ENCODE assay signal across 16 cellular contexts in genomic region chr2:177235855-177236437, GRCh38. TPM values are rescaled to one million over a fixed set of nuclear protein-coding genes. Genes with fewer than 3 reads are reported as not detected.
DNase-seq lines count a peak whose midpoint lies in the region; ATAC-seq and TF ChIP-seq lines count a peak whose summit lies in the region.
"Had no signal": no experiment of that assay in that cellular context is flagged by ENCODE, and none has a peak within 500 bp of the region (broad histone marks: within the 10 kb centered on the region; RNA-seq: fewer than 3 reads in every experiment).

No MANE protein-coding gene starts in this region.

- no peak overlapping the region for H3K4me3 ChIP-seq in esophagus squamous epithelium
- H3K4me3 ChIP-seq: K562 had no signal

- H3K36me3 Mint-ChIP-seq in natural killer cell (peaks cover 6% of the 10 kb centered on the region), naive B cell (peaks cover 6 to 21% of the 10 kb centered on the region in 2 donors)
- H3K36me3 Mint-ChIP-seq in natural killer cell treated with Interleukin-12 subunit alpha and Interleukin-12 subunit beta and Interleukin-15 and Interleukin-18, amount 100 ng/mL, for 72 hours = peaks cover 18% of the 10 kb centered on the region
- H3K36me3 Mint-ChIP-seq in dendritic cell treated with granulocyte-macrophage colony-stimulating factor and Interleukin-4, amounts not matched to agents 40 ng/mL and 50 ng/mL, for 4 days (ENCODE audit: low read depth) = peaks cover 52% of the 10 kb centered on the region
- H3K36me3 Mint-ChIP-seq in stimulated activated naive B cell treated with anti-CD40 and anti-IgM and Interleukin-4, amounts not matched to agents 10 μg/mL and 1 μg/mL and 100 μg/mL, for 72 hours = peaks cover 24 to 39% of the 10 kb centered on the region in 2 donors

- no peaks in the 10 kb centered on the region for H3K27me3 ChIP-seq in esophagus squamous epithelium

- TF ChIP-seq CTCF in natural killer cell (IDR thresholded peaks at IDR 0.05) (no peak), esophagus squamous epithelium (IDR thresholded peaks at IDR 0.05) (no peak)

- H3K36me3 ChIP-seq in esophagus squamous epithelium = peaks cover 10 to 72% (median 25%) of the 10 kb centered on the region in 3 donors

- H3K9me3 Mint-ChIP-seq in natural killer cell (no peaks in the 10 kb centered on the region), naive B cell (no peaks in the 10 kb centered on the region)
- no peaks in the 10 kb centered on the region for H3K9me3 Mint-ChIP-seq in natural killer cell treated with Interleukin-12 subunit alpha and Interleukin-12 subunit beta and Interleukin-15 and Interleukin-18, amount 100 ng/mL, for 72 hours
- H3K9me3 Mint-ChIP-seq in dendritic cell treated with granulocyte-macrophage colony-stimulating factor and Interleukin-4, amounts not matched to agents 40 ng/mL and 50 ng/mL, for 4 days = no peaks in the 10 kb centered on the region
- no peaks in the 10 kb centered on the region for H3K9me3 Mint-ChIP-seq in stimulated activated naive B cell treated with anti-CD40 and anti-IgM and Interleukin-4, amounts not matched to agents 10 μg/mL and 1 μg/mL and 100 μg/mL, for 72 hours
- H3K9me3 Mint-ChIP-seq: activated naive CD4-positive, alpha-beta T cell treated with anti-CD3 and anti-CD28 coated beads, Interleukin-2, amount 50 U/mL, for 72 hours; H9 had no signal

- no peak for TF ChIP-seq POLR2A in esophagus squamous epithelium (IDR thresholded peaks at IDR 0.05)

- H3K27ac ChIP-seq in esophagus squamous epithelium = peak overlapping the region in 2 of 4 donors; percentile 3 to 89

- H3K4me1 Mint-ChIP-seq in natural killer cell = peaks cover 61 to 65% of the 10 kb centered on the region in 2 donors
- peaks cover 49 to 54% of the 10 kb centered on the region in 2 donors for H3K4me1 Mint-ChIP-seq in natural killer cell treated with Interleukin-12 subunit alpha and Interleukin-12 subunit beta and Interleukin-15 and Interleukin-18, amount 100 ng/mL, for 72 hours (ENCODE audit: low read depth in 2 of 2)
- H3K4me1 Mint-ChIP-seq in dendritic cell treated with granulocyte-macrophage colony-stimulating factor and Interleukin-4, amounts not matched to agents 40 ng/mL and 50 ng/mL, for 4 days (ENCODE audit: low read depth) = peaks cover 52% of the 10 kb centered on the region
- H3K4me1 Mint-ChIP-seq in naive B cell = peaks cover 27 to 46% (median 45%) of the 10 kb centered on the region in 3 donors
- H3K4me1 Mint-ChIP-seq in stimulated activated naive B cell treated with anti-CD40 and anti-IgM and Interleukin-4, amounts not matched to agents 10 μg/mL and 1 μg/mL and 100 μg/mL, for 72 hours = peaks cover 19 to 48% of the 10 kb centered on the region in 2 donors

- H3K27me3 Mint-ChIP-seq in natural killer cell (ENCODE audit: low read depth in 2 of 2) (no peaks in the 10 kb centered on the region), naive B cell (no peaks in the 10 kb centered on the region)
- H3K27me3 Mint-ChIP-seq in natural killer cell treated with Interleukin-12 subunit alpha and Interleukin-12 subunit beta and Interleukin-15 and Interleukin-18, amount 100 ng/mL, for 72 hours = no peaks in the 10 kb centered on the region
- no peaks in the 10 kb centered on the region for H3K27me3 Mint-ChIP-seq in dendritic cell treated with granulocyte-macrophage colony-stimulating factor and Interleukin-4, amounts not matched to agents 40 ng/mL and 50 ng/mL, for 4 days
- H3K27me3 Mint-ChIP-seq in stimulated activated naive B cell treated with anti-CD40 and anti-IgM and Interleukin-4, amounts not matched to agents 10 μg/mL and 1 μg/mL and 100 μg/mL, for 72 hours = no peaks in the 10 kb centered on the region

- ATAC-seq in natural killer cell = no peak
- no peak for ATAC-seq in natural killer cell treated with Interleukin-12 subunit alpha and Interleukin-12 subunit beta and Interleukin-15 and Interleukin-18, amount 100 ng/mL, for 72 hours
- ATAC-seq in naive B cell (ENCODE audit: low read depth in 2 of 2) = no peak
- ATAC-seq in stimulated activated naive B cell treated with anti-CD40 and anti-IgM and Interleukin-4, amounts not matched to agents 10 μg/mL and 1 μg/mL and 100 μg/mL, for 72 hours (replicated peaks) = no peak
- no peak for ATAC-seq in GM21737 (IDR thresholded peaks at IDR 0.05; ENCODE audit: unreplicated experiment)
- ATAC-seq: activated naive CD4-positive, alpha-beta T cell treated with anti-CD3 and anti-CD28 coated beads, Interleukin-2, amount 50 U/mL, for 72 hours had no signal

- H3K4me3 Mint-ChIP-seq in natural killer cell (peak overlapping the region; percentile 13), naive B cell (no peak overlapping the region)
- no peak overlapping the region for H3K4me3 Mint-ChIP-seq in natural killer cell treated with Interleukin-12 subunit alpha and Interleukin-12 subunit beta and Interleukin-15 and Interleukin-18, amount 100 ng/mL, for 72 hours
- no peak overlapping the region for H3K4me3 Mint-ChIP-seq in dendritic cell treated with granulocyte-macrophage colony-stimulating factor and Interleukin-4, amounts not matched to agents 40 ng/mL and 50 ng/mL, for 4 days
- H3K4me3 Mint-ChIP-seq in stimulated activated naive B cell treated with anti-CD40 and anti-IgM and Interleukin-4, amounts not matched to agents 10 μg/mL and 1 μg/mL and 100 μg/mL, for 72 hours = no peak overlapping the region
- H3K4me3 Mint-ChIP-seq: H9 had no signal

- DNase-seq in natural killer cell (no peak), naive B cell (no peak), esophagus squamous epithelium (lab: John Stamatoyannopoulos, UW) (no peak), NCI-H1930 (lab: John Stamatoyannopoulos, UW) (no peak)
- no peak for DNase-seq in natural killer cell treated with Interleukin-12 subunit alpha and Interleukin-12 subunit beta and Interleukin-15 and Interleukin-18, amount 100 ng/mL, for 72 hours (ENCODE audit: low spot score)
- no peak for DNase-seq in stimulated activated naive B cell treated with anti-CD40 and anti-IgM and Interleukin-4, amounts not matched to agents 10 μg/mL and 1 μg/mL and 100 μg/mL, for 72 hours
- DNase-seq: DMS79; H9; NCI-H1417 treated with DMSO at 0.1 percent for 48 hours; retina; SK-N-SH; stimulated activated CD4-positive, alpha-beta T cell treated with anti-CD3 and anti-CD28 coated beads, Interleukin-4, amount 100 ng/mL, for 24 hours had no signal

- H3K4me1 ChIP-seq in esophagus squamous epithelium = peaks cover 17 to 99% (median 40%) of the 10 kb centered on the region in 3 donors

- WGBS in esophagus squamous epithelium, 2 donors = 73 to 79% methylated on average over 5 to 6 of the region's 6 CpGs

- no peaks in the 10 kb centered on the region for H3K9me3 ChIP-seq in esophagus squamous epithelium
- H3K9me3 ChIP-seq: SK-N-SH had no signal

- peak overlapping the region; percentile 83 to 91 for H3K27ac Mint-ChIP-seq in natural killer cell
- H3K27ac Mint-ChIP-seq in natural killer cell treated with Interleukin-12 subunit alpha and Interleukin-12 subunit beta and Interleukin-15 and Interleukin-18, amount 100 ng/mL, for 72 hours = peak overlapping the region in 1 of 2 donors; percentile 72
- H3K27ac Mint-ChIP-seq in dendritic cell treated with granulocyte-macrophage colony-stimulating factor and Interleukin-4, amounts not matched to agents 40 ng/mL and 50 ng/mL, for 4 days = peak overlapping the region; percentile 72
- peak overlapping the region in 5 of 6 donors; percentile 37 to 90 (median 71) for H3K27ac Mint-ChIP-seq in naive B cell
- H3K27ac Mint-ChIP-seq in stimulated activated naive B cell treated with anti-CD40 and anti-IgM and Interleukin-4, amounts not matched to agents 10 μg/mL and 1 μg/mL and 100 μg/mL, for 72 hours = no peak overlapping the region

- intact Hi-C loops in natural killer cell (cut with micrococcal nuclease) = no loop called here
- intact Hi-C loops in dendritic cell treated with granulocyte-macrophage colony-stimulating factor and Interleukin-4, amounts not matched to agents 40 ng/mL and 50 ng/mL, for 4 days (cut with micrococcal nuclease) = no loop called here
- intact Hi-C loops in esophagus squamous epithelium (cut with DNase I) = no loop called here

RNA-seq across cellular contexts. Expression of gene HNRNPA3, which starts 23.4 kb away (rescaled TPM):
- total RNA-seq in natural killer cell = 100 to 1,000 TPM; 223 to 298 (median 289) TPM
- total RNA-seq in natural killer cell treated with Interleukin-12 subunit alpha and Interleukin-12 subunit beta and Interleukin-15 and Interleukin-18, amount 100 ng/mL, for 72 hours = 100 to 1,000 TPM; 170 to 282 TPM
- polyA plus RNA-seq in naive B cell (ENCODE audit: low read depth in 6 of 6) = 10 to 100 TPM; 48.0 to 96.3 (median 70.3) TPM
- total RNA-seq in esophagus squamous epithelium = 10 to 100 TPM; 34.9 to 78.2 (median 61.6) TPM

RNA-seq across cellular contexts. Expression of gene NFE2L2, which starts 28.6 kb away (rescaled TPM):
- total RNA-seq in natural killer cell (10 to 100 TPM; 76.0 to 99.8 (median 84.6) TPM), esophagus squamous epithelium (100 to 1,000 TPM; 147 to 315 (median 189) TPM)
- 10 to 100 TPM; 71.2 to 96.6 TPM for total RNA-seq in natural killer cell treated with Interleukin-12 subunit alpha and Interleukin-12 subunit beta and Interleukin-15 and Interleukin-18, amount 100 ng/mL, for 72 hours
- 10 to 100 TPM; 45.9 to 60.4 (median 54.7) TPM for polyA plus RNA-seq in naive B cell (ENCODE audit: low read depth in 6 of 6)
